Comparison of ENCODE assay signal across 9 cellular contexts in genomic region chr17:28898261-28898955, GRCh38. TPM values are rescaled to one million over a fixed set of nuclear protein-coding genes. Genes with fewer than 3 reads are reported as not detected.
DNase-seq lines count a peak whose midpoint lies in the region; ATAC-seq and TF ChIP-seq lines count a peak whose summit lies in the region.
"Had no signal": no experiment of that assay in that cellular context is flagged by ENCODE, and none has a peak within 500 bp of the region (broad histone marks: within the 10 kb centered on the region; RNA-seq: fewer than 3 reads in every experiment).

No MANE protein-coding gene starts in this region.

- peak overlapping the region; percentile 79; the same call in 1 of the 2 replicates for H3K4me3 ChIP-seq in BLaER1
- H3K4me3 ChIP-seq in MG63, result peak overlapping the region; percentile 87
- H3K4me3 ChIP-seq in coronary artery, result peak overlapping the region; percentile 99
- H3K4me3 ChIP-seq in neural cell (ENCODE audit: low read length), result peak overlapping the region; percentile 71

- H3K36me3 ChIP-seq in BLaER1, result 0 out of 2 replicates have a peak, but pooled peaks cover 16% of the 10 kb centered on the region
- H3K36me3 ChIP-seq in MG63, result peaks cover 4% of the 10 kb centered on the region; the same call in 1 of the 2 replicates
- H3K36me3 ChIP-seq in neural cell (ENCODE audit: insufficient read depth, low read length), result no peaks in the 10 kb centered on the region

- peak overlapping the region; percentile 86; the same call in 1 of the 2 replicates for H3K9ac ChIP-seq in BLaER1
- H3K9ac ChIP-seq in neural cell (ENCODE audit: low read length), result no peak overlapping the region

- DNase-seq in MG63 (no peak), coronary artery (ENCODE audit: low spot score) (no peak), NCI-H187 (lab: John Stamatoyannopoulos, UW) (no peak), foreskin keratinocyte (no peak), NCI-H2196 (lab: John Stamatoyannopoulos, UW; ENCODE audit: unreplicated experiment) (no peak)
- DNase-seq: stimulated activated CD4-positive, alpha-beta T cell treated with anti-CD3 and anti-CD28 coated beads, Interleukin-12 subunit alpha, Interleukin-12 subunit beta, amount 100 ng/mL, for 4 hours had no signal

- no peak for TF ChIP-seq EP300 in neural cell (conservative IDR thresholded peaks at IDR 0.05; ENCODE audit: poor library complexity, severe bottlenecking)

- TF ChIP-seq RAD21 in neural cell (conservative IDR thresholded peaks at IDR 0.05), result no peak

- H3K27ac ChIP-seq in BLaER1 (peak overlapping the region; percentile 85), coronary artery (peak overlapping the region; percentile 76 to 99), neural cell (ENCODE audit: low read length) (no peak overlapping the region), foreskin keratinocyte (no peak overlapping the region)

- H3K4me1 ChIP-seq in BLaER1 (peaks cover 71% of the 10 kb centered on the region), foreskin keratinocyte (peaks cover 7% of the 10 kb centered on the region)

- H4K20me1 ChIP-seq in BLaER1, result peaks cover 11% of the 10 kb centered on the region; the same call in 1 of the 2 replicates
- no peaks in the 10 kb centered on the region for H4K20me1 ChIP-seq in neural cell (ENCODE audit: insufficient read depth)

- TF ChIP-seq CTCF in coronary artery (IDR thresholded peaks at IDR 0.05) (no peak), neural cell (IDR thresholded peaks at IDR 0.05; ENCODE audit: poor library complexity, severe bottlenecking) (no peak), foreskin keratinocyte (conservative IDR thresholded peaks at IDR 0.05) (no peak)

- H2AFZ ChIP-seq in neural cell (ENCODE audit: low read depth, low read length), result no peak overlapping the region

- peaks cover 2% of the 10 kb centered on the region for H3F3A ChIP-seq in neural cell (ENCODE audit: insufficient read depth, low read length, poor library complexity, severe bottlenecking)

- H3K9me2 ChIP-seq in neural cell (ENCODE audit: insufficient read depth, low read length), result no peaks in the 10 kb centered on the region

- H3K27me3 ChIP-seq in BLaER1, result no peaks in the 10 kb centered on the region
- peaks cover 2% of the 10 kb centered on the region; the same call in 1 of the 2 replicates for H3K27me3 ChIP-seq in MG63
- H3K27me3 ChIP-seq in neural cell (ENCODE audit: insufficient read depth, low read depth, low read length), result no peaks in the 10 kb centered on the region
- no peaks in the 10 kb centered on the region for H3K27me3 ChIP-seq in foreskin keratinocyte

- H3K79me2 ChIP-seq in neural cell (replicated peaks; ENCODE audit: insufficient read depth, low read length), result peaks cover 34% of the 10 kb centered on the region

- ATAC-seq in foreskin keratinocyte (no peak), HG03439 (IDR thresholded peaks at IDR 0.05; ENCODE audit: unreplicated experiment) (no peak)

- H3K4me2 ChIP-seq in BLaER1 (peak overlapping the region; percentile 91), neural cell (ENCODE audit: low read length) (no peak overlapping the region)

- no peaks in the 10 kb centered on the region for H3K9me3 ChIP-seq in BLaER1
- no peaks in the 10 kb centered on the region for H3K9me3 ChIP-seq in MG63
- H3K9me3 ChIP-seq in neural cell (ENCODE audit: low read length), result no peaks in the 10 kb centered on the region

TF ChIP-seq in neural cell, 6 proteins besides CTCF, POLR2A, EP300 and RAD21:
- TF ChIP-seq POLR2AphosphoS5 (IDR thresholded peaks at IDR 0.05), result no peak
- TF ChIP-seq EZH2 (IDR thresholded peaks at IDR 0.05; ENCODE audit: borderline replicate concordance, insufficient read depth, low read length, poor library complexity, severe bottlenecking), result no peak
- no peak for TF ChIP-seq SMC3 (conservative IDR thresholded peaks at IDR 0.05; ENCODE audit: poor library complexity)
- TF ChIP-seq REST (IDR thresholded peaks at IDR 0.05; ENCODE audit: borderline replicate concordance), result no peak
- TF ChIP-seq MXI1 (conservative IDR thresholded peaks at IDR 0.05; ENCODE audit: poor library complexity, severe bottlenecking), result no peak
- no peak for TF ChIP-seq TAF1 (IDR thresholded peaks at IDR 0.05; ENCODE audit: low read depth)

RNA-seq across cellular contexts. Expression of gene FLOT2, which starts 0.9 kb away (rescaled TPM):
- 72.9 and 85.2 TPM in 2 replicates for total RNA-seq in MG63 (2014; rRNA removed; shearing (Covaris generic); ENCODE audit: low replicate concordance)
- 27.5 and 34.5 TPM in 2 replicates for polyA plus RNA-seq in neural cell
- 24.6 and 25.0 TPM in 2 replicates for polyA minus RNA-seq in neural cell
- 81.8 and 83.2 TPM in 2 replicates for total RNA-seq in foreskin keratinocyte
- polyA plus RNA-seq in foreskin keratinocyte, result 69.1 and 71.9 TPM in 2 replicates

RNA-seq across cellular contexts. Expression of gene DHRS13, which starts 4.5 kb away (rescaled TPM):
- 10.3 and 12.0 TPM in 2 replicates for total RNA-seq in MG63 (2014; rRNA removed; shearing (Covaris generic); ENCODE audit: low replicate concordance)
- 91.1 and 93.2 TPM in 2 replicates for polyA plus RNA-seq in neural cell
- polyA minus RNA-seq in neural cell, result 60.9 and 63.0 TPM in 2 replicates
- 8.0 and 10.9 TPM in 2 replicates for total RNA-seq in foreskin keratinocyte
- 8.0 and 11.5 TPM in 2 replicates for polyA plus RNA-seq in foreskin keratinocyte

RNA-seq across cellular contexts. Expression of gene ERAL1, which starts 43.6 kb away (rescaled TPM):
- 34.5 and 60.8 TPM in 2 replicates for total RNA-seq in MG63 (2014; rRNA removed; shearing (Covaris generic); ENCODE audit: low replicate concordance)
- 24.2 and 31.8 TPM in 2 replicates for polyA plus RNA-seq in neural cell
- polyA minus RNA-seq in neural cell, result 29.5 and 40.2 TPM in 2 replicates
- 34.8 and 44.4 TPM in 2 replicates for total RNA-seq in foreskin keratinocyte
- 65.8 and 72.8 TPM in 2 replicates for polyA plus RNA-seq in foreskin keratinocyte

RNA-seq across cellular contexts. Expression of gene PHF12, which starts 52.9 kb away (rescaled TPM):
- total RNA-seq in MG63 (2014; rRNA removed; shearing (Covaris generic); ENCODE audit: low replicate concordance), result 4.8 and 8.4 TPM in 2 replicates
- polyA plus RNA-seq in neural cell (10.4 and 12.9 TPM in 2 replicates), foreskin keratinocyte (9.7 and 12.0 TPM in 2 replicates)
- 45.0 and 60.3 TPM in 2 replicates for polyA minus RNA-seq in neural cell
- 19.4 and 23.5 TPM in 2 replicates for total RNA-seq in foreskin keratinocyte

RNA-seq across cellular contexts. Expression of gene FAM222B, which starts 55.8 kb away (rescaled TPM):
- 0.05 and 0.46 TPM in 2 replicates for total RNA-seq in MG63 (2014; rRNA removed; shearing (Covaris generic); ENCODE audit: low replicate concordance)
- polyA plus RNA-seq in neural cell (1.9 and 6.4 TPM in 2 replicates), foreskin keratinocyte (9.8 and 10.8 TPM in 2 replicates)
- 16.8 and 20.3 TPM in 2 replicates for polyA minus RNA-seq in neural cell
- total RNA-seq in foreskin keratinocyte, result 16.3 and 17.9 TPM in 2 replicates

Comparison
In these comparisons a context has a peak if more than half of its experiments do, and no peak if none do; other contexts are left out.
1. H3K27ac ChIP-seq: peak in BLaER1 (single experiment) and coronary artery (2 of 2); none in neural cell (single experiment) and foreskin keratinocyte (single experiment).
2. Peak in every context shown above with its lines, with median percentiles within 50 percentile points of each other: H3K4me3 ChIP-seq.